ENCODE assay signal across 18 cellular contexts in the genomic region with DNA sequence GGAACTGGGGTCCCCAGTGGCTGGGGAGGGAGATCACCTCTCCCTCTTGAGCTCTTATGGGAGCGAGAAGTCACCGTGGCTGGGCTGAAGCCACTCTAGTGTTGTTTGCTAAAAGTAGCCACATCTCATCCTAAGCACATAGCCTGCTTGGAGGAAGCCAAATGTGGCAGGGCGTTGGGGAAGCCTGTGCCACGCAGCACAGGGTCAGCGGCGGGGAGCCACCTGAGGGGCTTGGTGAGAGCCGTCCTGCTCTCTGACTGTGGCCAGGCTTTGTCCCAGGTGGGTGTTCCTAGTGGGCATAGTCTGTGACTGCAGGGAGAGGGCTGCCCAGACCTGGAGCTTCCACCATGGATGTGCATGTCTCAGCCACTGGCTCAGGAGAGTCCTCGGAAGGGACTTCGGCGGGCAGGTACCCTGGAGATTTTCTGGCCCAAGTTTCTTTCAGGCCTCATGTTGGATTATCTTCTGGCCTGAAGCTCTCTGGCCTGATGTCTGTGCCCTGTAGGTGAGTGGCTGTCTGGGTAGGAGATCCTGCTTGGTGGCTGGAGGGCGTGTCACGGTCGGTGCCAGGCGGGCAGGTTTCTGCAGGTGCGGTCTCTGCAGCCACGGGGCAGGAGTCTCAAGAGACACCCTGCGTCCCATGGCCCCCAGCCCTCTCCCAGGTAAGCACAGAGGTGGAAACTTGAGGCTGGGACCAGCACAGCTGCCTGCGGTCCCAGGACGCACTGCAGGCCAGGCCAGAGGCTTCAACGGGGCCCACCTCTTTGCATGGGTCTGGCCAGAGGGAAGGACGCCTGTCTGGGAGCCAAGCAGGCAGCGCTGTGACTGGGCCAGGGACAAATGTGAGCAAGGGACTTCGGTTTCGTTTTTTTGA. TPM values are rescaled to one million over a fixed set of nuclear protein-coding genes. Genes with fewer than 3 reads are reported as not detected.
DNase-seq lines count a peak whose midpoint lies in the region; ATAC-seq and TF ChIP-seq lines count a peak whose summit lies in the region.
"Had no signal": no experiment of that assay in that cellular context is flagged by ENCODE, and none has a peak within 500 bp of the region (broad histone marks: within the 10 kb centered on the region; RNA-seq: fewer than 3 reads in every experiment).

No MANE protein-coding gene starts in this region.

- no peak for ATAC-seq in T-helper 17 cell
- ATAC-seq in Right ventricle myocardium inferior: no peak
- ATAC-seq in thoracic aorta (ENCODE audit: insufficient number of reproducible peaks, low FRiP score, low read depth): no peak
- no peak for ATAC-seq in GM21360 (IDR thresholded peaks at IDR 0.05; ENCODE audit: unreplicated experiment)
- ATAC-seq in GM18873 (IDR thresholded peaks at IDR 0.05; ENCODE audit: low FRiP score, unreplicated experiment): no peak
- ATAC-seq: body of pancreas, WTC11 had no signal

- no peak overlapping the region for H3K4me3 ChIP-seq in mucosa of stomach (ENCODE audit: low read length)
- H3K4me3 ChIP-seq in thoracic aorta: peak overlapping the region; percentile 32
- H3K4me3 ChIP-seq: body of pancreas, SJSA1 had no signal

- DNase-seq in T-helper 17 cell (peak in 2 of 3 donors; percentile 7), Right ventricle myocardium inferior (ENCODE audit: missing footprints) (peak; percentile 37), thoracic aorta (ENCODE audit: low spot score) (no peak), EL (no peak)
- DNase-seq: body of pancreas, Calu3, cortex of kidney, foreskin fibroblast, Kasumi-1, naive B cell, NCI-H1105 treated with DMSO at 0.1 percent for 48 hours, NCI-H526 treated with DMSO at 0.1 percent for 48 hours had no signal

- TF ChIP-seq CTCF in thoracic aorta (IDR thresholded peaks at IDR 0.05): no peak

- H3K4me1 ChIP-seq in mucosa of stomach (ENCODE audit: control insufficient read depth, insufficient read depth, low read length): peaks cover 9% of the 10 kb centered on the region
- peaks cover 8 to 32% of the 10 kb centered on the region in 2 donors for H3K4me1 ChIP-seq in thoracic aorta (ENCODE audit: control insufficient read depth in 1 of 2, low read depth in 2 of 2)
- H3K4me1 ChIP-seq: SJSA1 had no signal

- no peak overlapping the region for H3K27ac Mint-ChIP-seq in T-helper 17 cell
- H3K27ac Mint-ChIP-seq: activated naive CD8-positive, alpha-beta T cell; naive B cell had no signal

- H3K36me3 ChIP-seq in mucosa of stomach (ENCODE audit: control insufficient read depth, insufficient read depth, low read length) (no peaks in the 10 kb centered on the region), thoracic aorta (no peaks in the 10 kb centered on the region)
- H3K36me3 ChIP-seq: SJSA1 had no signal

- H3K4me1 Mint-ChIP-seq in T-helper 17 cell: peaks cover 2% of the 10 kb centered on the region
- H3K4me1 Mint-ChIP-seq: WTC11 had no signal

- H3K4me3 Mint-ChIP-seq in T-helper 17 cell: no peak overlapping the region
- H3K4me3 Mint-ChIP-seq: activated naive CD8-positive, alpha-beta T cell; naive B cell; WTC11 had no signal

- intact Hi-C loops in Right ventricle myocardium inferior (cut with DNase I): no loop called here

- peak overlapping the region; percentile 15 for H3K9ac ChIP-seq in mucosa of stomach (ENCODE audit: low read length)

- H3K27me3 Mint-ChIP-seq in T-helper 17 cell: no peaks in the 10 kb centered on the region
- H3K27me3 Mint-ChIP-seq: activated naive CD8-positive, alpha-beta T cell; naive B cell had no signal

- H3K9me3 ChIP-seq in T-helper 17 cell (ENCODE audit: control insufficient read depth, low read length, poor library complexity, severe bottlenecking) (no peaks in the 10 kb centered on the region), mucosa of stomach (ENCODE audit: control insufficient read depth, low read length) (no peaks in the 10 kb centered on the region), thoracic aorta (no peaks in the 10 kb centered on the region)
- H3K9me3 ChIP-seq: body of pancreas, SJSA1 had no signal

- peak overlapping the region; percentile 82 for H3K27ac ChIP-seq in thoracic aorta
- H3K27ac ChIP-seq: body of pancreas, SJSA1 had no signal

- no peaks in the 10 kb centered on the region for H3K27me3 ChIP-seq in mucosa of stomach (ENCODE audit: control insufficient read depth, insufficient read depth, low read length)
- no peaks in the 10 kb centered on the region for H3K27me3 ChIP-seq in thoracic aorta (replicated peaks; ENCODE audit: insufficient read depth)
- H3K27me3 ChIP-seq: body of pancreas, SJSA1 had no signal

- H3K36me3 Mint-ChIP-seq in T-helper 17 cell (ENCODE audit: low read depth): no peaks in the 10 kb centered on the region
- H3K36me3 Mint-ChIP-seq: activated naive CD8-positive, alpha-beta T cell; naive B cell; WTC11 had no signal

RNA-seq across cellular contexts. Expression of gene MORN1, which starts 38.8 kb away (rescaled TPM):
- total RNA-seq in T-helper 17 cell (1 to 10 TPM; 7.0 to 8.4 TPM), Right ventricle myocardium inferior (4.9 TPM), thoracic aorta (10 to 100 TPM in 1 of 2 donors, 1 to 10 TPM in 1; 7.1 to 13.8 TPM)

RNA-seq across cellular contexts. Expression of gene RER1, which starts 39.1 kb away (rescaled TPM):
- 10 to 100 TPM; 68.4 to 70.0 TPM for total RNA-seq in T-helper 17 cell
- 85.8 TPM for total RNA-seq in Right ventricle myocardium inferior
- total RNA-seq in thoracic aorta: 10 to 100 TPM; 68.6 to 76.3 TPM

RNA-seq across cellular contexts. Expression of gene PEX10, which starts 59.8 kb away (rescaled TPM):
- total RNA-seq in T-helper 17 cell (1 to 10 TPM; 7.3 to 8.3 TPM), Right ventricle myocardium inferior (14.5 TPM), thoracic aorta (10 to 100 TPM; 12.1 to 27.9 TPM)

Comparison
In these comparisons a context has a peak if more than half of its experiments do, and no peak if none do; other contexts are left out.
1. DNase-seq: peak in T-helper 17 cell (2 of 3) and Right ventricle myocardium inferior (single experiment); none in thoracic aorta (single experiment) and EL (single experiment).